1 cellular context compared by ENCODE assay signal in genomic region chr19:35545001-35545854, GRCh38.
TF ChIP-seq lines count a peak whose summit lies in the region.

A gene with protein sequence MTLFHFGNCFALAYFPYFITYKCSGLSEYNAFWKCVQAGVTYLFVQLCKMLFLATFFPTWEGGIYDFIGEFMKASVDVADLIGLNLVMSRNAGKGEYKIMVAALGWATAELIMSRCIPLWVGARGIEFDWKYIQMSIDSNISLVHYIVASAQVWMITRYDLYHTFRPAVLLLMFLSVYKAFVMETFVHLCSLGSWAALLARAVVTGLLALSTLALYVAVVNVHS (plus strand): TSS chr19:35545626. CDS start chr19:35545740, 114 bp downstream.

TF ChIP-seq in HepG2, 621 proteins besides CTCF, POLR2A, EP300 and RAD21 (continued from another document and continues in another):
- TF ChIP-seq, protein P1, sequence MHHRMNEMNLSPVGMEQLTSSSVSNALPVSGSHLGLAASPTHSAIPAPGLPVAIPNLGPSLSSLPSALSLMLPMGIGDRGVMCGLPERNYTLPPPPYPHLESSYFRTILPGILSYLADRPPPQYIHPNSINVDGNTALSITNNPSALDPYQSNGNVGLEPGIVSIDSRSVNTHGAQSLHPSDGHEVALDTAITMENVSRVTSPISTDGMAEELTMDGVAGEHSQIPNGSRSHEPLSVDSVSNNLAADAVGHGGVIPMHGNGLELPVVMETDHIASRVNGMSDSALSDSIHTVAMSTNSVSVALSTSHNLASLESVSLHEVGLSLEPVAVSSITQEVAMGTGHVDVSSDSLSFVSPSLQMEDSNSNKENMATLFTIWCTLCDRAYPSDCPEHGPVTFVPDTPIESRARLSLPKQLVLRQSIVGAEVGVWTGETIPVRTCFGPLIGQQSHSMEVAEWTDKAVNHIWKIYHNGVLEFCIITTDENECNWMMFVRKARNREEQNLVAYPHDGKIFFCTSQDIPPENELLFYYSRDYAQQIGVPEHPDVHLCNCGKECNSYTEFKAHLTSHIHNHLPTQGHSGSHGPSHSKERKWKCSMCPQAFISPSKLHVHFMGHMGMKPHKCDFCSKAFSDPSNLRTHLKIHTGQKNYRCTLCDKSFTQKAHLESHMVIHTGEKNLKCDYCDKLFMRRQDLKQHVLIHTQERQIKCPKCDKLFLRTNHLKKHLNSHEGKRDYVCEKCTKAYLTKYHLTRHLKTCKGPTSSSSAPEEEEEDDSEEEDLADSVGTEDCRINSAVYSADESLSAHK (CRISPR knock-in tag; IDR thresholded peaks at IDR 0.05; ENCODE audit: borderline replicate concordance): no peak
- TF ChIP-seq PATZ1 (CRISPR knock-in tag; IDR thresholded peaks at IDR 0.05): peak; percentile 73
- TF ChIP-seq, protein P2, sequence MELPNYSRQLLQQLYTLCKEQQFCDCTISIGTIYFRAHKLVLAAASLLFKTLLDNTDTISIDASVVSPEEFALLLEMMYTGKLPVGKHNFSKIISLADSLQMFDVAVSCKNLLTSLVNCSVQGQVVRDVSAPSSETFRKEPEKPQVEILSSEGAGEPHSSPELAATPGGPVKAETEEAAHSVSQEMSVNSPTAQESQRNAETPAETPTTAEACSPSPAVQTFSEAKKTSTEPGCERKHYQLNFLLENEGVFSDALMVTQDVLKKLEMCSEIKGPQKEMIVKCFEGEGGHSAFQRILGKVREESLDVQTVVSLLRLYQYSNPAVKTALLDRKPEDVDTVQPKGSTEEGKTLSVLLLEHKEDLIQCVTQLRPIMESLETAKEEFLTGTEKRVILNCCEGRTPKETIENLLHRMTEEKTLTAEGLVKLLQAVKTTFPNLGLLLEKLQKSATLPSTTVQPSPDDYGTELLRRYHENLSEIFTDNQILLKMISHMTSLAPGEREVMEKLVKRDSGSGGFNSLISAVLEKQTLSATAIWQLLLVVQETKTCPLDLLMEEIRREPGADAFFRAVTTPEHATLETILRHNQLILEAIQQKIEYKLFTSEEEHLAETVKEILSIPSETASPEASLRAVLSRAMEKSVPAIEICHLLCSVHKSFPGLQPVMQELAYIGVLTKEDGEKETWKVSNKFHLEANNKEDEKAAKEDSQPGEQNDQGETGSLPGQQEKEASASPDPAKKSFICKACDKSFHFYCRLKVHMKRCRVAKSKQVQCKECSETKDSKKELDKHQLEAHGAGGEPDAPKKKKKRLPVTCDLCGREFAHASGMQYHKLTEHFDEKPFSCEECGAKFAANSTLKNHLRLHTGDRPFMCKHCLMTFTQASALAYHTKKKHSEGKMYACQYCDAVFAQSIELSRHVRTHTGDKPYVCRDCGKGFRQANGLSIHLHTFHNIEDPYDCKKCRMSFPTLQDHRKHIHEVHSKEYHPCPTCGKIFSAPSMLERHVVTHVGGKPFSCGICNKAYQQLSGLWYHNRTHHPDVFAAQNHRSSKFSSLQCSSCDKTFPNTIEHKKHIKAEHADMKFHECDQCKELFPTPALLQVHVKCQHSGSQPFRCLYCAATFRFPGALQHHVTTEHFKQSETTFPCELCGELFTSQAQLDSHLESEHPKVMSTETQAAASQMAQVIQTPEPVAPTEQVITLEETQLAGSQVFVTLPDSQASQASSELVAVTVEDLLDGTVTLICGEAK (IDR thresholded peaks at IDR 0.05): no peak
- TF ChIP-seq, protein P2 (CRISPR knock-in tag; IDR thresholded peaks at IDR 0.05): peak; percentile 31; the same call in 1 of the 2 replicates
- peak; percentile 56; the same call in 1 of the 2 replicates for TF ChIP-seq ZNF275 (CRISPR knock-in tag; IDR thresholded peaks at IDR 0.05; ENCODE audit: borderline replicate concordance)
- 0 out of 2 replicates have a peak, but pooled peaks have one; percentile 38 for TF ChIP-seq ZNF878 (CRISPR knock-in tag; IDR thresholded peaks at IDR 0.05)
- no peak for TF ChIP-seq XRCC5 (optimal IDR thresholded peaks at IDR 0.05; ENCODE audit: low read length)
- no peak for TF ChIP-seq NPAS2 (CRISPR knock-in tag; IDR thresholded peaks at IDR 0.05; ENCODE audit: borderline replicate concordance)
- TF ChIP-seq MIER2 (CRISPR knock-in tag; IDR thresholded peaks at IDR 0.05): no peak
- no peak for TF ChIP-seq ZNF17 (CRISPR knock-in tag; IDR thresholded peaks at IDR 0.05)
- no peak for TF ChIP-seq JARID2 (CRISPR knock-in tag; IDR thresholded peaks at IDR 0.05; ENCODE audit: insufficient replicate concordance)
- TF ChIP-seq KDM1A (CRISPR knock-in tag; IDR thresholded peaks at IDR 0.05): no peak
- no peak for TF ChIP-seq ATAD3A (CRISPR knock-in tag; IDR thresholded peaks at IDR 0.05)
- TF ChIP-seq, protein P3, sequence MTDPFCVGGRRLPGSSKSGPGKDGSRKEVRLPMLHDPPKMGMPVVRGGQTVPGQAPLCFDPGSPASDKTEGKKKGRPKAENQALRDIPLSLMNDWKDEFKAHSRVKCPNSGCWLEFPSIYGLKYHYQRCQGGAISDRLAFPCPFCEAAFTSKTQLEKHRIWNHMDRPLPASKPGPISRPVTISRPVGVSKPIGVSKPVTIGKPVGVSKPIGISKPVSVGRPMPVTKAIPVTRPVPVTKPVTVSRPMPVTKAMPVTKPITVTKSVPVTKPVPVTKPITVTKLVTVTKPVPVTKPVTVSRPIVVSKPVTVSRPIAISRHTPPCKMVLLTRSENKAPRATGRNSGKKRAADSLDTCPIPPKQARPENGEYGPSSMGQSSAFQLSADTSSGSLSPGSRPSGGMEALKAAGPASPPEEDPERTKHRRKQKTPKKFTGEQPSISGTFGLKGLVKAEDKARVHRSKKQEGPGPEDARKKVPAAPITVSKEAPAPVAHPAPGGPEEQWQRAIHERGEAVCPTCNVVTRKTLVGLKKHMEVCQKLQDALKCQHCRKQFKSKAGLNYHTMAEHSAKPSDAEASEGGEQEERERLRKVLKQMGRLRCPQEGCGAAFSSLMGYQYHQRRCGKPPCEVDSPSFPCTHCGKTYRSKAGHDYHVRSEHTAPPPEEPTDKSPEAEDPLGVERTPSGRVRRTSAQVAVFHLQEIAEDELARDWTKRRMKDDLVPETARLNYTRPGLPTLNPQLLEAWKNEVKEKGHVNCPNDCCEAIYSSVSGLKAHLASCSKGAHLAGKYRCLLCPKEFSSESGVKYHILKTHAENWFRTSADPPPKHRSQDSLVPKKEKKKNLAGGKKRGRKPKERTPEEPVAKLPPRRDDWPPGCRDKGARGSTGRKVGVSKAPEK (CRISPR knock-in tag; IDR thresholded peaks at IDR 0.05; ENCODE audit: borderline replicate concordance): no peak
- TF ChIP-seq, protein P4, sequence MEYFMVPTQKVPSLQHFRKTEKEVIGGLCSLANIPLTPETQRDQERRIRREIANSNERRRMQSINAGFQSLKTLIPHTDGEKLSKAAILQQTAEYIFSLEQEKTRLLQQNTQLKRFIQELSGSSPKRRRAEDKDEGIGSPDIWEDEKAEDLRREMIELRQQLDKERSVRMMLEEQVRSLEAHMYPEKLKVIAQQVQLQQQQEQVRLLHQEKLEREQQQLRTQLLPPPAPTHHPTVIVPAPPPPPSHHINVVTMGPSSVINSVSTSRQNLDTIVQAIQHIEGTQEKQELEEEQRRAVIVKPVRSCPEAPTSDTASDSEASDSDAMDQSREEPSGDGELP (IDR thresholded peaks at IDR 0.05; ENCODE audit: borderline replicate concordance, low read depth): peak; percentile 79; the same call in 1 of the 2 replicates
- TF ChIP-seq ZNF260 (CRISPR knock-in tag; IDR thresholded peaks at IDR 0.05; ENCODE audit: borderline replicate concordance, low read depth): no peak
- TF ChIP-seq, protein P5, sequence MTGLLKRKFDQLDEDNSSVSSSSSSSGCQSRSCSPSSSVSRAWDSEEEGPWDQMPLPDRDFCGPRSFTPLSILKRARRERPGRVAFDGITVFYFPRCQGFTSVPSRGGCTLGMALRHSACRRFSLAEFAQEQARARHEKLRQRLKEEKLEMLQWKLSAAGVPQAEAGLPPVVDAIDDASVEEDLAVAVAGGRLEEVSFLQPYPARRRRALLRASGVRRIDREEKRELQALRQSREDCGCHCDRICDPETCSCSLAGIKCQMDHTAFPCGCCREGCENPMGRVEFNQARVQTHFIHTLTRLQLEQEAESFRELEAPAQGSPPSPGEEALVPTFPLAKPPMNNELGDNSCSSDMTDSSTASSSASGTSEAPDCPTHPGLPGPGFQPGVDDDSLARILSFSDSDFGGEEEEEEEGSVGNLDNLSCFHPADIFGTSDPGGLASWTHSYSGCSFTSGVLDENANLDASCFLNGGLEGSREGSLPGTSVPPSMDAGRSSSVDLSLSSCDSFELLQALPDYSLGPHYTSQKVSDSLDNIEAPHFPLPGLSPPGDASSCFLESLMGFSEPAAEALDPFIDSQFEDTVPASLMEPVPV (CRISPR knock-in tag; IDR thresholded peaks at IDR 0.05): peak; percentile 77; the same call in 1 of the 2 replicates
- TF ChIP-seq MYC (CRISPR knock-in tag; IDR thresholded peaks at IDR 0.05; ENCODE audit: borderline replicate concordance): peak; percentile 89
- TF ChIP-seq ZKSCAN5 (CRISPR knock-in tag; IDR thresholded peaks at IDR 0.05): no peak
- TF ChIP-seq GFI1 (CRISPR knock-in tag; IDR thresholded peaks at IDR 0.05; ENCODE audit: borderline replicate concordance): peak; percentile 60; the same call in 1 of the 2 replicates
- TF ChIP-seq ZNF576 (CRISPR knock-in tag; IDR thresholded peaks at IDR 0.05): no peak
- peak; percentile 28 for TF ChIP-seq HNRNPLL (IDR thresholded peaks at IDR 0.05; ENCODE audit: low read depth, low read length, poor library complexity, severe bottlenecking)
- TF ChIP-seq ZNF615 (CRISPR knock-in tag; IDR thresholded peaks at IDR 0.05; ENCODE audit: borderline replicate concordance): no peak
- peak; percentile 92 for TF ChIP-seq MXD4 (CRISPR knock-in tag; IDR thresholded peaks at IDR 0.05)
- no peak for TF ChIP-seq FOXA1 (IDR thresholded peaks at IDR 0.05)
- TF ChIP-seq FOXA1 (CRISPR knock-in tag; IDR thresholded peaks at IDR 0.05): no peak
- no peak for TF ChIP-seq ZKSCAN8 (CRISPR knock-in tag; IDR thresholded peaks at IDR 0.05; ENCODE audit: borderline replicate concordance)
- no peak; the same call in 1 of the 2 replicates for TF ChIP-seq ZNF639 (CRISPR knock-in tag; conservative IDR thresholded peaks at IDR 0.05)
- TF ChIP-seq BATF2 (CRISPR knock-in tag; IDR thresholded peaks at IDR 0.05): peak; percentile 52; the same call in 1 of the 2 replicates
- TF ChIP-seq MXI1 (IDR thresholded peaks at IDR 0.05; ENCODE audit: borderline replicate concordance, low read depth, low read length): peak; percentile 86; the same call in 2 of the 3 replicates
